In the genomic region with DNA sequence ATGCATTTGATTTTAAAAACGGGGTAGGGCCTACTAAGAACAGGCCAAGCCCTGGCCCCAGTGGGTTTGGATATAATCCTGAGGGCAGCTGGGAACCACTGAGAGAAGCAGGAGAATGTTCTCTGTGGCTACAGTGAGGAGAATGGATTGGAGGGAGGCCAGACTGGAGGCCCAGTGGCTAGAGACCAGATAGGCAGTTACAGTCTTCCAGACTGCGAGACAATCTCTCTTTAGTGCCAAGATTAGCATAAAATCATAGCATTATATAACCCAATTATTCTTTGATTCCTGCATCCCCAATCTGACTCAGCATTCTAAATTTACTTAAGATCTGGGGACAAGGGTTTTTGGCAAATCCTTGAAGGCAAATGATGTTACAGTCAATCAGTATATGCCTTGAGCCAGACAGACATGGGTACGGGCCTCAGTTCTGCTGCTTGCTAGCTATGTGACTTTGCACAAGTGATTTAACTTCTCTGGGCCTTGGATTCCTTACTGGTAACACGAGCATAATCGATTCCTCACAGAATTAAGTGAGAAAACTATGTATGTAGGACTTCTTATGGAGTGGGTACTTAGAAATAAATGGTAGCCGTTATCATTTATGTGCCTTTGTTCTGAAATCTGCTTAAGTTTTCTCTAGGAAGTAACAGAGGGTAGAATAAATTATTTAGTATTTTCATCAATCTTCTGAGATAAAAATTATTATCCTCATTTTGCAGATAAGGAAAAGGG, we compare ENCODE assay signal across 11 cellular contexts. TPM values are rescaled to one million over a fixed set of nuclear protein-coding genes. Genes with fewer than 3 reads are reported as not detected.
A peak's percentile ranks its signal among the peaks of the same experiment; 100 is the strongest.
DNase-seq lines count a peak whose midpoint lies in the region; ATAC-seq and TF ChIP-seq lines count a peak whose summit lies in the region.
"Had no signal": no experiment of that assay in that cellular context is flagged by ENCODE, and none has a peak within 500 bp of the region (broad histone marks: within the 10 kb centered on the region; RNA-seq: fewer than 3 reads in every experiment).

No MANE protein-coding gene starts in this region.

- H2AFZ ChIP-seq in Karpas-422 (ENCODE audit: low read length) = no peak overlapping the region

- CTCF ChIA-PET in naive thymus-derived CD4-positive, alpha-beta T cell (lab: Charles Lee) = interaction anchor here (1.8 kb wide), 1 partner anchor 106 kb away, joined by 10 read pairs; a partner anchor contains a TSS

- no peaks in the 10 kb centered on the region for H3K79me2 ChIP-seq in Karpas-422 (ENCODE audit: low read length)

- H3K4me3 ChIP-seq in naive thymus-derived CD4-positive, alpha-beta T cell (ENCODE audit: low read length) = no peak overlapping the region
- H3K4me3 ChIP-seq in upper lobe of left lung (peak overlapping the region in 1 of 4 donors; percentile 72), Karpas-422 (ENCODE audit: low read length) (no peak overlapping the region)

- TF ChIP-seq POLR2A in upper lobe of left lung (IDR thresholded peaks at IDR 0.05) = no peak

- no peaks in the 10 kb centered on the region for H3K9me3 ChIP-seq in naive thymus-derived CD4-positive, alpha-beta T cell (ENCODE audit: control insufficient read depth in 2 of 3, low read length in 3 of 3)
- H3K9me3 ChIP-seq in upper lobe of left lung (no peaks in the 10 kb centered on the region), Karpas-422 (ENCODE audit: low read length) (no peaks in the 10 kb centered on the region)

- no peak overlapping the region for H3K4me2 ChIP-seq in Karpas-422 (ENCODE audit: low read depth, low read length, poor library complexity, severe bottlenecking)

- no peak overlapping the region for H3K9ac ChIP-seq in Karpas-422 (ENCODE audit: low read length)

- H3K9me3 Mint-ChIP-seq in activated T-cell treated with anti-CD3 and anti-CD28 coated beads, Interleukin-2, amount 50 U/mL, for 72 hours = no peaks in the 10 kb centered on the region
- no peaks in the 10 kb centered on the region for H3K9me3 Mint-ChIP-seq in effector memory CD8-positive, alpha-beta T cell
- no peaks in the 10 kb centered on the region for H3K9me3 Mint-ChIP-seq in naive thymus-derived CD4-positive, alpha-beta T cell
- H3K9me3 Mint-ChIP-seq: activated naive CD8-positive, alpha-beta T cell treated with anti-CD3 and anti-CD28 coated beads for 36 hours had no signal

- intact Hi-C loops in naive thymus-derived CD4-positive, alpha-beta T cell (cut with micrococcal nuclease) = no loop called here

- peak overlapping the region; percentile 45 for H3K27ac Mint-ChIP-seq in activated T-cell treated with anti-CD3 and anti-CD28 coated beads, Interleukin-2, amount 50 U/mL, for 72 hours
- peak overlapping the region; percentile 92 to 93 for H3K27ac Mint-ChIP-seq in effector memory CD8-positive, alpha-beta T cell
- peak overlapping the region in 8 of 9 donors; percentile 42 to 98 (median 87) for H3K27ac Mint-ChIP-seq in naive thymus-derived CD4-positive, alpha-beta T cell

- H3K27me3 Mint-ChIP-seq in activated T-cell treated with anti-CD3 and anti-CD28 coated beads, Interleukin-2, amount 50 U/mL, for 72 hours (ENCODE audit: low read depth) = no peaks in the 10 kb centered on the region
- H3K27me3 Mint-ChIP-seq in effector memory CD8-positive, alpha-beta T cell = no peaks in the 10 kb centered on the region
- no peaks in the 10 kb centered on the region for H3K27me3 Mint-ChIP-seq in naive thymus-derived CD4-positive, alpha-beta T cell
- H3K27me3 Mint-ChIP-seq: activated naive CD8-positive, alpha-beta T cell treated with anti-CD3 and anti-CD28 coated beads for 36 hours had no signal

- peaks cover 0 to 2% of the 10 kb centered on the region in 2 donors for H3K36me3 Mint-ChIP-seq in activated T-cell treated with anti-CD3 and anti-CD28 coated beads, Interleukin-2, amount 50 U/mL, for 72 hours (ENCODE audit: insufficient read depth in 2 of 2)
- H3K36me3 Mint-ChIP-seq in effector memory CD8-positive, alpha-beta T cell (ENCODE audit: insufficient read depth) = peaks cover 20% of the 10 kb centered on the region
- H3K36me3 Mint-ChIP-seq in naive thymus-derived CD4-positive, alpha-beta T cell = peaks cover 0 to 13% (median 0%) of the 10 kb centered on the region in 5 donors

- H3K27ac ChIP-seq in naive thymus-derived CD4-positive, alpha-beta T cell (ENCODE audit: low read depth, low read length) = peak overlapping the region; percentile 11
- H3K27ac ChIP-seq in upper lobe of left lung (peak overlapping the region; percentile 79 to 99 (median 98)), Karpas-422 (ENCODE audit: low read length) (no peak overlapping the region)

- H3K4me1 Mint-ChIP-seq in activated T-cell treated with anti-CD3 and anti-CD28 coated beads, Interleukin-2, amount 50 U/mL, for 72 hours (ENCODE audit: low read depth) = peaks cover 52% of the 10 kb centered on the region
- peaks cover 14 to 27% of the 10 kb centered on the region in 2 donors for H3K4me1 Mint-ChIP-seq in effector memory CD8-positive, alpha-beta T cell (ENCODE audit: low read depth in 2 of 2)
- H3K4me1 Mint-ChIP-seq in naive thymus-derived CD4-positive, alpha-beta T cell = peaks cover 15 to 55% (median 40%) of the 10 kb centered on the region in 7 donors

- TF ChIP-seq EP300 in upper lobe of left lung (IDR thresholded peaks at IDR 0.05) = no peak

- no peak for TF ChIP-seq CTCF in upper lobe of left lung (IDR thresholded peaks at IDR 0.05)

- no peak for ATAC-seq in activated T-cell treated with anti-CD3 and anti-CD28 coated beads, Interleukin-2, amount 50 U/mL, for 72 hours (replicated peaks in 1 of 2)
- ATAC-seq in effector memory CD8-positive, alpha-beta T cell (replicated peaks) = no peak
- ATAC-seq in naive thymus-derived CD4-positive, alpha-beta T cell = no peak
- no peak for ATAC-seq in upper lobe of left lung (ENCODE audit: low FRiP score in 2 of 2)

- H3K4me3 Mint-ChIP-seq in activated T-cell treated with anti-CD3 and anti-CD28 coated beads, Interleukin-2, amount 50 U/mL, for 72 hours = peak overlapping the region in 1 of 2 donors; percentile 88
- H3K4me3 Mint-ChIP-seq in effector memory CD8-positive, alpha-beta T cell = peak overlapping the region in 1 of 2 donors; percentile 68
- H3K4me3 Mint-ChIP-seq in naive thymus-derived CD4-positive, alpha-beta T cell = peak overlapping the region in 5 of 10 donors; percentile 17 to 87 (median 51)

- 72 to 76% methylated on average over 6 of the region's 6 CpGs for WGBS in upper lobe of left lung, 2 donors

- peaks cover 11 to 16% of the 10 kb centered on the region in 2 donors for H3K4me1 ChIP-seq in naive thymus-derived CD4-positive, alpha-beta T cell (ENCODE audit: control insufficient read depth in 2 of 2, insufficient read depth in 2 of 2, low read length in 2 of 2)
- H3K4me1 ChIP-seq in upper lobe of left lung (peaks cover 45 to 68% (median 55%) of the 10 kb centered on the region in 4 donors), Karpas-422 (ENCODE audit: low read length) (peaks cover 53% of the 10 kb centered on the region)

- no peaks in the 10 kb centered on the region for H3K27me3 ChIP-seq in naive thymus-derived CD4-positive, alpha-beta T cell (ENCODE audit: control insufficient read depth in 2 of 2, insufficient read depth in 2 of 2, low read length in 2 of 2)
- no peaks in the 10 kb centered on the region for H3K27me3 ChIP-seq in upper lobe of left lung
- H3K27me3 ChIP-seq in Karpas-422 (ENCODE audit: low read length) = no peaks in the 10 kb centered on the region

- no peaks in the 10 kb centered on the region for H4K20me1 ChIP-seq in Karpas-422 (ENCODE audit: insufficient read depth, low read depth, low read length)

- no peak for DNase-seq in activated T-cell treated with anti-CD3 and anti-CD28 coated beads, Interleukin-2, amount 50 U/mL, for 72 hours
- DNase-seq in activated T-cell treated with anti-CD3 and anti-CD28 coated beads for 4 hours (no peak), upper lobe of left lung (no peak), Karpas-422 (no peak), KBM-7 (no peak)
- no peak for DNase-seq in effector memory CD8-positive, alpha-beta T cell
- no peak for DNase-seq in naive thymus-derived CD4-positive, alpha-beta T cell
- DNase-seq in stimulated activated CD8-positive, alpha-beta memory T cell treated with anti-CD3 and anti-CD28 coated beads, Interleukin-4, amount 100 ng/mL, for 48 hours = no peak
- DNase-seq: activated naive CD8-positive, alpha-beta T cell treated with anti-CD3 and anti-CD28 coated beads for 36 hours; NCI-H446 treated with DMSO at 0.1 percent for 48 hours had no signal

- H3K36me3 ChIP-seq in naive thymus-derived CD4-positive, alpha-beta T cell (ENCODE audit: control insufficient read depth in 2 of 3, insufficient read depth in 3 of 3, low read length in 3 of 3) = no peaks in the 10 kb centered on the region
- H3K36me3 ChIP-seq in upper lobe of left lung (no peaks in the 10 kb centered on the region), Karpas-422 (ENCODE audit: insufficient read depth, low read length) (no peaks in the 10 kb centered on the region)

- POLR2A ChIA-PET in naive thymus-derived CD4-positive, alpha-beta T cell (lab: Charles Lee) = interaction anchor here (0.6 to 2.9 kb wide), 3 partner anchors 8 to 25 kb away, joined by 4 to 9 read pairs (median 4); no protein-coding TSS in a partner anchor

- in situ Hi-C loops in KBM-7 (cut with MboI; ENCODE audit: low pct_unique_long_range_greater_than_20kb, low sequenced_read_pairs) = no loop called here

- no peaks in the 10 kb centered on the region for H3K9me2 ChIP-seq in Karpas-422 (replicated peaks; ENCODE audit: insufficient read depth, low read length)

RNA-seq across cellular contexts. Expression of a gene that starts 18.3 kb away (rescaled TPM):
- total RNA-seq in activated T-cell treated with anti-CD3 and anti-CD28 coated beads, Interleukin-2, amount 50 U/mL, for 72 hours = 1 to 10 TPM; 3.0 to 8.1 TPM
- total RNA-seq in naive thymus-derived CD4-positive, alpha-beta T cell = 10 to 100 TPM in 1 of 5 experiments, 1 to 10 TPM in 3, under 1 TPM in 1; 0.84 to 11.2 (median 2.1) TPM
- 10 to 100 TPM in 1 of 2 donors, 1 to 10 TPM in 1; 8.8 to 10.0 TPM for polyA plus RNA-seq in naive thymus-derived CD4-positive, alpha-beta T cell
- total RNA-seq in upper lobe of left lung = 10 to 100 TPM; 15.6 to 73.3 (median 36.2) TPM
- total RNA-seq in Karpas-422 (2014; rRNA removed; shearing (Covaris generic); ENCODE audit: low replicate concordance) = 1.8 and 2.4 TPM in 2 replicates
- total RNA-seq: A673 had no signal
